In the genomic region with DNA sequence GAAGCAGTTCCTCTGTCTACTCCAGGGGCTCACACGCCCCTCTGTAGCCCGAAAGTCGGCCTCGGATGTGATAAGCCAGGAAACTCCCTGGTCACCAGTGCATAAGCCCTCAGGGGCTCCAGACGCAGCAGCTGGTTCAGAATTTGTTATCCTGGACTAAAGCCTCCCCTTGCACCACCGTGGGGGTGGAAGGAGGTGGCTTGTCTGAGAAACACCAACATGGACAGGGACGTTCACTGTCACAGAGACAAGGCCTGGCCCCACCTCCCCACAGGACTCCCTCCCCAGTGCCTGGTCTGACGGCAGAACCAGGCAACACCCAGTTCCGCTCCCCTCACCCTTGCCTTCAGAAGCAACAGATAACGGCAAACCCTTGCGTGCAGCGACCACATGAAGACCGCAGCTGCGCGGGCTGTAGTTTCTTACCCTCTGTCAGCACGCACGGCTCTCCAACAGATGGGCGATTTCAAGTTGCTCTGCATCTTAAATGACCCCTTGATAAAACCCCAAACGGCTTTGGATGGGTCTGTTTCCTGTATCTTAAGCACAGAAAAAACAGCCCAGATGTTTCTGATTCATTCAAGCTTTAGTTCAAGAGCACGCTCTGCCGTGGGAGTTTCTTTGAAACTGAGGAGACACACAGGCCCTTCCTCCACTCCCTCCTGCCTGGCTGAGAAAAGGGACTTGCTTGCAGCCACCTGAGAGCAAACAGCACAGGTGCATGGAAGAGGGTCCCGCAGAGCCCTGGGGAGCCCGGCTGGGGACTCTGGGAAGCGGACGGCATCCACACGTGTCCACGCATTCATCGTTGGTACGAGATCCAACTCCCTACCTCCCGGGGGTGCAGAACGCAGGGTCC, we compare ENCODE assay signal across 8 cellular contexts. TPM values are rescaled to one million over a fixed set of nuclear protein-coding genes. Genes with fewer than 3 reads are reported as not detected.
DNase-seq lines count a peak whose midpoint lies in the region; ATAC-seq and TF ChIP-seq lines count a peak whose summit lies in the region.

No MANE protein-coding gene starts in this region.

- no peaks in the 10 kb centered on the region for H3K36me3 ChIP-seq in endodermal cell (ENCODE audit: control insufficient read depth, insufficient read depth, low read length)

- no peak overlapping the region for H3K27ac ChIP-seq in endodermal cell (ENCODE audit: low read depth, low read length)

- no peaks in the 10 kb centered on the region for H3K9me3 Mint-ChIP-seq in T-helper 1 cell treated with Interleukin-12 subunit alpha and Interleukin-12 subunit beta and Interleukin-4 antibody, amounts not matched to agents 30 μg/mL and 1 μg/mL, for 36 hours
- no peaks in the 10 kb centered on the region for H3K9me3 Mint-ChIP-seq in endodermal cell

- H3K36me3 Mint-ChIP-seq in T-helper 1 cell treated with Interleukin-12 subunit alpha and Interleukin-12 subunit beta and Interleukin-4 antibody, amounts not matched to agents 30 μg/mL and 1 μg/mL, for 36 hours (ENCODE audit: low read depth): no peaks in the 10 kb centered on the region
- no peaks in the 10 kb centered on the region for H3K36me3 Mint-ChIP-seq in endodermal cell (ENCODE audit: low read depth)

- H3K27ac Mint-ChIP-seq in T-helper 1 cell treated with Interleukin-12 subunit alpha and Interleukin-12 subunit beta and Interleukin-4 antibody, amounts not matched to agents 30 μg/mL and 1 μg/mL, for 36 hours: peak overlapping the region; percentile 98
- peak overlapping the region; percentile 26 for H3K27ac Mint-ChIP-seq in endodermal cell

- H3K27me3 ChIP-seq in endodermal cell (ENCODE audit: control insufficient read depth, insufficient read depth, low read length, poor library complexity, severe bottlenecking): peaks cover 5% of the 10 kb centered on the region

- H3K4me3 Mint-ChIP-seq in T-helper 1 cell treated with Interleukin-12 subunit alpha and Interleukin-12 subunit beta and Interleukin-4 antibody, amounts not matched to agents 30 μg/mL and 1 μg/mL, for 36 hours: peak overlapping the region; percentile 80
- no peak overlapping the region for H3K4me3 Mint-ChIP-seq in endodermal cell

- peaks cover 25% of the 10 kb centered on the region for H3K27me3 Mint-ChIP-seq in T-helper 1 cell treated with Interleukin-12 subunit alpha and Interleukin-12 subunit beta and Interleukin-4 antibody, amounts not matched to agents 30 μg/mL and 1 μg/mL, for 36 hours (ENCODE audit: low read depth)
- no peaks in the 10 kb centered on the region for H3K27me3 Mint-ChIP-seq in endodermal cell (ENCODE audit: insufficient read depth)

- DNase-seq in endodermal cell: no peak
- DNase-seq in stimulated activated CD4-positive, alpha-beta T cell treated with anti-CD3 and anti-CD28 coated beads, Interleukin-2, amount 100 ng/mL, for 24 hours: peak; percentile 31 to 56
- no peak for DNase-seq in NCI-H2107 treated with DMSO at 0.1 percent for 48 hours (lab: John Stamatoyannopoulos, UW; ENCODE audit: unreplicated experiment)
- no peak for DNase-seq in GDM1 (lab: John Stamatoyannopoulos, UW)
- no peak for DNase-seq in GM10266 (ENCODE audit: extremely low spot score)

- ATAC-seq in GM18870 (IDR thresholded peaks at IDR 0.05; ENCODE audit: unreplicated experiment): peak; percentile 78
- peak; percentile 80 for ATAC-seq in HG02970 (IDR thresholded peaks at IDR 0.05; ENCODE audit: low FRiP score, unreplicated experiment)

- no peaks in the 10 kb centered on the region for H3K4me1 ChIP-seq in endodermal cell (ENCODE audit: control insufficient read depth, insufficient read depth, low read length)

- WGBS in endodermal cell (ENCODE audit: insufficient coverage in 1 of 2, insufficient read length in 1 of 2), 2 experiments: 90 to 92% methylated on average over 21 to 31 of the region's 31 CpGs

- peaks cover 34% of the 10 kb centered on the region for H3K4me1 Mint-ChIP-seq in T-helper 1 cell treated with Interleukin-12 subunit alpha and Interleukin-12 subunit beta and Interleukin-4 antibody, amounts not matched to agents 30 μg/mL and 1 μg/mL, for 36 hours (ENCODE audit: low read depth)
- no peaks in the 10 kb centered on the region for H3K4me1 Mint-ChIP-seq in endodermal cell

- H3K4me3 ChIP-seq in endodermal cell (ENCODE audit: low read length): no peak overlapping the region

- TF ChIP-seq CTCF in endodermal cell (conservative IDR thresholded peaks at IDR 0.05) (no peak), GM10266 (IDR thresholded peaks at IDR 0.05; ENCODE audit: control insufficient read depth, insufficient read depth, low read depth, missing control alignments) (no peak)

- H3K9ac ChIP-seq in endodermal cell (ENCODE audit: extremely low read depth, low read length, poor library complexity, severe bottlenecking): no peak overlapping the region

- H3K9me3 ChIP-seq in endodermal cell (ENCODE audit: control insufficient read depth, low read length): no peaks in the 10 kb centered on the region

RNA-seq across cellular contexts. Expression of a gene that starts 44.7 kb away (rescaled TPM):
- 10 to 100 TPM; 11.2 to 13.9 TPM for total RNA-seq in endodermal cell
- polyA plus RNA-seq in endodermal cell (2013, experiment 1 of 2): 63.1 TPM
- 59.4 TPM for polyA plus RNA-seq in endodermal cell (2013, experiment 2 of 2)

Comparison
In these comparisons a context has a peak if more than half of its experiments do, and no peak if none do; other contexts are left out.
1. DNase-seq: peak in stimulated activated CD4-positive, alpha-beta T cell treated with anti-CD3 and anti-CD28 coated beads, Interleukin-2, amount 100 ng/mL, for 24 hours (2 of 2); none in endodermal cell (single experiment), NCI-H2107 treated with DMSO at 0.1 percent for 48 hours (single experiment), GDM1 (single experiment) and GM10266 (single experiment).